Comparison of ENCODE assay signal across 15 cellular contexts in genomic region chr1:246695136-246695535, GRCh38.
"Had no signal": no experiment of that assay in that cellular context is flagged by ENCODE, and none has a peak within 500 bp of the region (broad histone marks: within the 10 kb centered on the region; RNA-seq: fewer than 3 reads in every experiment).

No MANE protein-coding gene starts in this region.

- H3K4me1 ChIP-seq: neural progenitor cell had no signal

- H3K36me3 ChIP-seq: brain microvascular endothelial cell, esophagus squamous epithelium, gastrocnemius medialis, neural progenitor cell, tibial artery, vagina had no signal

- H3K27ac ChIP-seq: brain microvascular endothelial cell, dorsolateral prefrontal cortex, esophagus squamous epithelium, gastrocnemius medialis, neural progenitor cell, tibial artery, vagina had no signal

- DNase-seq: activated B cell treated with CpG ODN at 0.5 μM for 24 hours; activated CD4-positive, alpha-beta T cell treated with anti-CD3 and anti-CD28 coated beads, Interleukin-2, amount 10 ng/mL, durations not matched to agents 7 days and 5 days; activated T-cell treated with anti-CD3 and anti-CD28 coated beads for 4 hours; amygdala; brain microvascular endothelial cell; dorsolateral prefrontal cortex; esophagus squamous epithelium; gastrocnemius medialis; tibial artery had no signal

- ATAC-seq: activated T-helper 17 cell treated with anti-CD3 and anti-CD28 coated beads, Interleukin-2, amount 50 U/mL, for 72 hours; gastrocnemius medialis; stimulated activated effector memory CD8-positive, alpha-beta T cell treated with anti-CD3 and anti-CD28 coated beads, Interleukin-12 subunit alpha, Interleukin-12 subunit beta, amount 100 ng/mL, for 72 hours had no signal

- H3K9ac ChIP-seq: neural progenitor cell had no signal

- H3K27me3 ChIP-seq: brain microvascular endothelial cell, dorsolateral prefrontal cortex, gastrocnemius medialis, neural progenitor cell, tibial artery, vagina had no signal

- H2AFZ ChIP-seq: neural progenitor cell had no signal

- FAIRE-seq: keratinocyte had no signal

- H3K4me2 ChIP-seq: neural progenitor cell, smooth muscle cell had no signal

- H3K9me3 ChIP-seq: esophagus squamous epithelium, gastrocnemius medialis, vagina had no signal

- H3K4me3 ChIP-seq: dorsolateral prefrontal cortex, esophagus squamous epithelium, gastrocnemius medialis, neural progenitor cell, smooth muscle cell, tibial artery, vagina had no signal
